20 cellular contexts compared by ENCODE assay signal in genomic region chr11:70189622-70190021, GRCh38.
"Had no signal": no experiment of that assay in that cellular context is flagged by ENCODE, and none has a peak within 500 bp of the region (broad histone marks: within the 10 kb centered on the region; RNA-seq: fewer than 3 reads in every experiment).

No MANE protein-coding gene starts in this region.

- FAIRE-seq: K562 had no signal

- H3K9ac ChIP-seq: KMS-11, SK-N-SH had no signal

- H3K4me3 ChIP-seq: K562 had no signal

- DNase-seq: Kasumi-1, MM.1S, NCI-H1092 treated with DMSO at 0.1 percent for 48 hours, NCI-H1436, NCI-H187, NCI-H2029, NCI-H2081 treated with DMSO at 0.1 percent for 48 hours, NCI-H2171, NCI-H226, NCI-H446, NCI-H510A, NCI-H524 treated with DMSO at 0.1 percent for 48 hours, NCI-H69, NCI-H774, SHP77, SK-N-SH had no signal

- ATAC-seq: K562, Panc1 had no signal

- H3K9me2 ChIP-seq: SK-N-SH had no signal

- H3K4me2 ChIP-seq: KMS-11, SK-N-SH had no signal

- H3K27ac ChIP-seq: KMS-11, RWPE1 had no signal

- H3K9me3 ChIP-seq: SK-N-SH had no signal
